In genomic region chr4:143431526-143432257, GRCh38 we compare ENCODE assay signal across 21 cellular contexts.
A peak's percentile ranks its signal among the peaks of the same experiment; 100 is the strongest.
DNase-seq lines count a peak whose midpoint lies in the region; ATAC-seq lines count a peak whose summit lies in the region.
"Had no signal": no experiment of that assay in that cellular context is flagged by ENCODE, and none has a peak within 500 bp of the region (broad histone marks: within the 10 kb centered on the region; RNA-seq: fewer than 3 reads in every experiment).

No MANE protein-coding gene starts in this region.

- H2AFZ ChIP-seq in neuronal stem cell (ENCODE audit: low read length), result peak overlapping the region; percentile 51

- no peaks in the 10 kb centered on the region for H3K27me3 ChIP-seq in H7 (ENCODE audit: control insufficient read depth, insufficient read depth, low read length)
- no peaks in the 10 kb centered on the region for H3K27me3 ChIP-seq in NT2/D1 (ENCODE audit: insufficient read depth, insufficient read length)
- H3K27me3 ChIP-seq in neuronal stem cell (ENCODE audit: control insufficient read depth in 3 of 3, insufficient read depth in 3 of 3, low read depth in 1 of 3, low read length in 3 of 3), result no peaks in the 10 kb centered on the region
- H3K27me3 ChIP-seq: MG63, Peyer's patch had no signal

- no peak overlapping the region for H3K27ac ChIP-seq in neuronal stem cell (replicated peaks; ENCODE audit: low read length)
- H3K27ac ChIP-seq: A549, Peyer's patch had no signal

- H2AK5ac ChIP-seq in neuronal stem cell (ENCODE audit: low read depth, low read length), result no peak overlapping the region

- H3K23ac ChIP-seq in neuronal stem cell (ENCODE audit: low read depth, low read length, poor library complexity), result no peak overlapping the region

- no peak overlapping the region for H3K4ac ChIP-seq in neuronal stem cell (ENCODE audit: low read length)

- DNase-seq in H7 (peak; percentile 35), NT2/D1 (ENCODE audit: low read depth, low spot score) (peak; percentile 27), iPS DF 19.7 (ENCODE audit: low read depth, low spot score) (peak; percentile 17), neuronal stem cell (ENCODE audit: low spot score) (no peak), activated gamma-delta T cell treated with Interleukin-2 at 50 U/mL for 16 hours (no peak)
- DNase-seq: EL, MG63, NCI-H1048, NCI-H1436, NCI-H187 treated with DMSO at 0.1 percent for 48 hours, NCI-H226, NCI-H510A treated with DMSO at 0.1 percent for 48 hours, NCI-H748 treated with DMSO at 0.1 percent for 48 hours, Peyer's patch had no signal

- H4K8ac ChIP-seq in neuronal stem cell (ENCODE audit: low read depth, low read length), result no peak overlapping the region

- H3K36me3 ChIP-seq in H7 (replicated peaks; ENCODE audit: control insufficient read depth, insufficient read depth, low read length), result no peaks in the 10 kb centered on the region; the same call in 1 of the 2 replicates
- H3K36me3 ChIP-seq in NT2/D1 (ENCODE audit: insufficient read depth, insufficient read length, low read length), result no peaks in the 10 kb centered on the region
- peaks cover 0 to 17% of the 10 kb centered on the region in 2 donors for H3K36me3 ChIP-seq in neuronal stem cell (replicated peaks in 1 of 2; ENCODE audit: control insufficient read depth in 2 of 2, insufficient read depth in 2 of 2, low read length in 2 of 2)
- H3K36me3 ChIP-seq: MG63 had no signal

- H3K79me1 ChIP-seq in neuronal stem cell (ENCODE audit: low read depth, low read length), result no peaks in the 10 kb centered on the region

- H3K9ac ChIP-seq in NT2/D1 (ENCODE audit: insufficient read length, low read depth) (no peak overlapping the region), neuronal stem cell (ENCODE audit: low read depth, low read length, poor library complexity) (no peak overlapping the region)

- no peak overlapping the region for H3K14ac ChIP-seq in neuronal stem cell (ENCODE audit: low read length)

- no peak overlapping the region for H4K91ac ChIP-seq in neuronal stem cell (ENCODE audit: low read depth, low read length, poor library complexity)

- ATAC-seq in activated CD4-positive, CD25-positive, alpha-beta regulatory T cell treated with anti-CD3 and anti-CD28 coated beads, Interleukin-2, amount 50 U/mL, for 24 hours, result no peak
- ATAC-seq in GM18520 (IDR thresholded peaks at IDR 0.05; ENCODE audit: unreplicated experiment), result no peak
- ATAC-seq: A549, HCT116, HepG2, K562, SK-N-SH treated with all-trans-retinoic acid at 6 μM for 48 hours had no signal

- no peak overlapping the region for H2BK120ac ChIP-seq in neuronal stem cell (ENCODE audit: low read depth, low read length)

- H3K4me3 ChIP-seq in H7 (ENCODE audit: insufficient read depth, low read depth, low read length) (no peak overlapping the region), NT2/D1 (ENCODE audit: insufficient read length, low read depth) (no peak overlapping the region), neuronal stem cell (ENCODE audit: low read length in 2 of 2) (no peak overlapping the region)
- H3K4me3 ChIP-seq: A549, K562, MG63, Peyer's patch had no signal

- no peak overlapping the region for H2BK5ac ChIP-seq in neuronal stem cell (ENCODE audit: low read length)

- H3K4me2 ChIP-seq in neuronal stem cell (ENCODE audit: insufficient read depth, low read length, poor library complexity, severe bottlenecking), result no peak overlapping the region
- H3K4me2 ChIP-seq: A549 had no signal

- no peak overlapping the region for H2BK12ac ChIP-seq in neuronal stem cell (ENCODE audit: low read length)

- no CpG with 5 or more reads among the region's 10 CpGs for WGBS in neuronal stem cell (ENCODE audit: extremely low coverage in 2 of 2, insufficient read length in 2 of 2, insufficient replicate concordance in 1 of 2), 2 donors

- H3K4me1 ChIP-seq in NT2/D1 (ENCODE audit: insufficient read depth, insufficient read length) (no peaks in the 10 kb centered on the region), neuronal stem cell (ENCODE audit: control insufficient read depth in 2 of 2, insufficient read depth in 1 of 2, low read depth in 1 of 2, low read length in 2 of 2) (peaks cover 0 to 4% of the 10 kb centered on the region in 2 donors)
- H3K4me1 ChIP-seq: A549, Peyer's patch had no signal

- H2BK15ac ChIP-seq in neuronal stem cell (ENCODE audit: low read length), result no peak overlapping the region

- H3K18ac ChIP-seq in neuronal stem cell (ENCODE audit: low read length), result no peak overlapping the region

- H3K9me3 ChIP-seq in NT2/D1 (ENCODE audit: insufficient read depth, low read length) (peaks cover 21% of the 10 kb centered on the region), neuronal stem cell (replicated peaks in 1 of 2; ENCODE audit: control insufficient read depth in 2 of 2, insufficient read depth in 1 of 2, low read depth in 1 of 2, low read length in 2 of 2) (peaks cover 0 to 18% of the 10 kb centered on the region in 2 donors)
- H3K9me3 ChIP-seq: A549, MG63 had no signal

Comparison
In these comparisons a context has a peak if more than half of its experiments do, and no peak if none do; other contexts are left out.
1. DNase-seq: peak in H7 (single experiment), NT2/D1 (single experiment) and iPS DF 19.7 (single experiment); none in neuronal stem cell (single experiment) and activated gamma-delta T cell treated with Interleukin-2 at 50 U/mL for 16 hours (single experiment).